ENCODE assay signal across 7 cellular contexts in the genomic region with DNA sequence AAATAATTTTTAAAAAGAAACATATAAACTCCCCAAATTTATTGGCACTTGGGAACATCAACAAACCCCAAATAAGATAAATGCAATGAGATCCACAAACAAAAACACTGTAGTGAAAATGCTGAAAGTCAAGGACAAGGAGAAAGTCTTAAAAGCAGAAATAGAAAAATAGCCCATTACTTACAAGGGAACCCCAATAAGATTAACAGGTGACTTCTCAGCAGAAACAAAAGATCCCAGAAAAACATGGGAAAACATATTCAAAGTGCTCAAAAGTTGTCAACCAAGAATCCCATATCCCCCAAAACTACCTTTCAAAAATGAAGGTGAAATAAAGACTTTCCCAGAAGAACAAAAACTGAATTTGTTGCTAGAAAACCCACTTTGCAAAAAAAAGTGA.
"Had no signal": no experiment of that assay in that cellular context is flagged by ENCODE, and none has a peak within 500 bp of the region (broad histone marks: within the 10 kb centered on the region; RNA-seq: fewer than 3 reads in every experiment).

No MANE protein-coding gene starts in this region.

- H3K4me3 ChIP-seq: K562 had no signal

- DNase-seq: IMR-90, KBM-7, KG1 had no signal

- ATAC-seq: HepG2, K562 had no signal

- FAIRE-seq: HepG2, HTR-8/SVneo, K562 had no signal

- H3K27ac ChIP-seq: HL-60 had no signal
